Comparison of ENCODE assay signal across 9 cellular contexts in the genomic region with DNA sequence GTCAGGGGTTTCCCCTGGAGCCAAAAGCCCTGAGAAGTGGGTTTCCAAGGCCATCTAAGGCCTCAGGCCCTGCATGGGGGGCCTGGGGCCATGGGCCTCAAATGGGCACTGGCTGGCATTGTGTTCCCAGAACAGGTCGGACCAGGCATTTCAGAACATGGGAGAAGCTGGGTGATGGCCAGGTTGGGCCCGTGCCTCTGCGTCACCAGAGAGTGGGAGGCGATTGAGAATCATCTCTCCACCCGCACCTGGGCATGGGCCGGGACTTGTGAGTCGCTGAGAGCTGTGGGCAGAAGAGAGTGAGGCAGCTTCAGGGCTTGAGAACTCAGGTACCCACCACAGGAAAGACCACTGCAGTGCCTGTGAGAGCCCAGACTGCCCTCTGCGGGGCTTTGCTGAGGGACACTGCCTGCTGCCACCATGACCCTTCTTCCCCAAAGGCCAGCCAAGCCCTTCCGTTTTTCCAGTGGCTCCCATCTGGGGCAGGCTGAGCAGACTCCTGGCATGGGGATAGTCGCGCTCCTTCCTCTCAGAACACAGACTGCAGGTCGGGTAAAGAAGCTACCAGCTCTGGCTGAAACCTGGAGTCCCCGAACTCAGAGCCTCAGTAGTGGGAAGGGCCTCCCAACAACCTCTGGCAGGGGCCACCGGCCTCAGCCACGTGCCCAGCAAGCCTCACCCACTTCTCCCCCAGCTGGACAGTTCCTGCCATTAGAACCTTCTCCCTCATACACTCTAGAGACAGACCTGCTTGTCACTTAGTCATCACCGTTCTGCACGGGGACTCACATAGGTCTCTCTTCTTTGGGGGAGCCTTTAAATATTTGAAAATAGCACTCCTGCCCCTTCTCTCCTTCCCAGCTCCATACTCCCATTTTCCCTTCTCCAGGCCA. TPM values are rescaled to one million over a fixed set of nuclear protein-coding genes. Genes with fewer than 3 reads are reported as not detected.
DNase-seq lines count a peak whose midpoint lies in the region; ATAC-seq and TF ChIP-seq lines count a peak whose summit lies in the region.
"Had no signal": no experiment of that assay in that cellular context is flagged by ENCODE, and none has a peak within 500 bp of the region (broad histone marks: within the 10 kb centered on the region; RNA-seq: fewer than 3 reads in every experiment).

No MANE protein-coding gene starts in this region.

- no peak for TF ChIP-seq CTCF in stomach (IDR thresholded peaks at IDR 0.05)

- peak; percentile 53 for DNase-seq in activated CD8-positive, alpha-beta memory T cell treated with anti-CD3 and anti-CD28 coated beads for 24 hours
- DNase-seq in activated CD8-positive, alpha-beta memory T cell treated with anti-CD3 and anti-CD28 coated beads, Interleukin-2, amount 50 U/mL, for 4 hours: no peak
- DNase-seq in activated T-cell treated with anti-CD3 and anti-CD28 coated beads, Interleukin-2, amount 50 U/mL, for 72 hours: no peak
- DNase-seq in immature natural killer cell (no peak), stomach (peak; percentile 10), NCI-H2107 treated with DMSO at 0.1 percent for 48 hours (lab: John Stamatoyannopoulos, UW; ENCODE audit: unreplicated experiment) (no peak)
- DNase-seq: small intestine had no signal

- WGBS in stomach, 5 donors: 73 to 79% (median 75%) methylated on average over 14 to 17 of the region's 17 CpGs

- TF ChIP-seq EP300 in stomach (IDR thresholded peaks at IDR 0.05): no peak

- TF ChIP-seq POLR2A in stomach (IDR thresholded peaks at IDR 0.05): no peak

- no peaks in the 10 kb centered on the region for H3K36me3 ChIP-seq in stomach

- no peak overlapping the region for H3K4me3 ChIP-seq in stomach

- H3K9me3 Mint-ChIP-seq in activated T-cell treated with anti-CD3 and anti-CD28 coated beads, Interleukin-2, amount 50 U/mL, for 72 hours: no peaks in the 10 kb centered on the region
- H3K9me3 Mint-ChIP-seq in immature natural killer cell: peaks cover 0 to 3% (median 0%) of the 10 kb centered on the region in 6 donors

- no peaks in the 10 kb centered on the region for H3K9me3 ChIP-seq in stomach

- no peak overlapping the region for H3K27ac Mint-ChIP-seq in activated T-cell treated with anti-CD3 and anti-CD28 coated beads, Interleukin-2, amount 50 U/mL, for 72 hours
- H3K27ac Mint-ChIP-seq in immature natural killer cell: no peak overlapping the region

- H3K4me1 ChIP-seq in stomach: peaks cover 11 to 23% (median 19%) of the 10 kb centered on the region in 4 donors

- H3K36me3 Mint-ChIP-seq in activated T-cell treated with anti-CD3 and anti-CD28 coated beads, Interleukin-2, amount 50 U/mL, for 72 hours (ENCODE audit: insufficient read depth in 2 of 2): no peaks in the 10 kb centered on the region
- peaks cover 0 to 3% (median 0%) of the 10 kb centered on the region in 3 donors for H3K36me3 Mint-ChIP-seq in immature natural killer cell

- peaks cover 11 to 80% (median 40%) of the 10 kb centered on the region in 3 donors for H3K27me3 ChIP-seq in stomach

- H3K4me3 Mint-ChIP-seq in activated T-cell treated with anti-CD3 and anti-CD28 coated beads, Interleukin-2, amount 50 U/mL, for 72 hours: peak overlapping the region; percentile 54 to 66
- peak overlapping the region; percentile 69 to 81 (median 75) for H3K4me3 Mint-ChIP-seq in immature natural killer cell

- intact Hi-C loops in stomach (cut with DNase I; ENCODE audit: low total_unique reads): no loop called here

- no peak overlapping the region for H3K27ac ChIP-seq in stomach

- H3K4me1 Mint-ChIP-seq in activated T-cell treated with anti-CD3 and anti-CD28 coated beads, Interleukin-2, amount 50 U/mL, for 72 hours (ENCODE audit: low read depth): peaks cover 6% of the 10 kb centered on the region
- peaks cover 9 to 11% of the 10 kb centered on the region in 2 donors for H3K4me1 Mint-ChIP-seq in immature natural killer cell

- H3K27me3 Mint-ChIP-seq in activated T-cell treated with anti-CD3 and anti-CD28 coated beads, Interleukin-2, amount 50 U/mL, for 72 hours (ENCODE audit: low read depth): peaks cover 57% of the 10 kb centered on the region
- peaks cover 14 to 39% (median 15%) of the 10 kb centered on the region in 3 donors for H3K27me3 Mint-ChIP-seq in immature natural killer cell (ENCODE audit: low read depth in 3 of 3)

- ATAC-seq in activated T-cell treated with anti-CD3 and anti-CD28 coated beads, Interleukin-2, amount 50 U/mL, for 72 hours (replicated peaks in 1 of 2): no peak
- ATAC-seq in GM21786 (IDR thresholded peaks at IDR 0.05; ENCODE audit: unreplicated experiment) (no peak), GM19452 (IDR thresholded peaks at IDR 0.05; ENCODE audit: unreplicated experiment) (no peak)

RNA-seq across cellular contexts. Expression of a gene that starts 1.6 kb away (rescaled TPM):
- 10 to 100 TPM; 39.1 to 40.8 TPM for total RNA-seq in activated T-cell treated with anti-CD3 and anti-CD28 coated beads, Interleukin-2, amount 50 U/mL, for 72 hours
- 10 to 100 TPM; 14.2 to 41.8 (median 22.1) TPM for polyA plus RNA-seq in immature natural killer cell
- total RNA-seq in stomach: 100 to 1,000 TPM in 1 of 5 donors, 10 to 100 TPM in 4; 11.6 to 121 (median 22.2) TPM
- polyA plus RNA-seq in stomach: 10 to 100 TPM in 1 of 3 donors, 1 to 10 TPM in 2; 4.7 to 11.6 (median 9.5) TPM

Comparison
In these comparisons a context has a peak if more than half of its experiments do, and no peak if none do; other contexts are left out.
1. DNase-seq: peak in activated CD8-positive, alpha-beta memory T cell treated with anti-CD3 and anti-CD28 coated beads for 24 hours (single experiment) and stomach (single experiment); none in activated CD8-positive, alpha-beta memory T cell treated with anti-CD3 and anti-CD28 coated beads, Interleukin-2, amount 50 U/mL, for 4 hours (single experiment), activated T-cell treated with anti-CD3 and anti-CD28 coated beads, Interleukin-2, amount 50 U/mL, for 72 hours (0 of 2), immature natural killer cell (0 of 3) and NCI-H2107 treated with DMSO at 0.1 percent for 48 hours (single experiment).